8 cellular contexts compared by ENCODE assay signal in genomic region chr11:49230534-49230933, GRCh38. TPM values are rescaled to one million over a fixed set of nuclear protein-coding genes. Genes with fewer than 3 reads are reported as not detected.
DNase-seq lines count a peak whose midpoint lies in the region; ATAC-seq and TF ChIP-seq lines count a peak whose summit lies in the region.
"Not testable (repeated sequence)": the region's sequence is repeated elsewhere in the genome, so short reads cannot be mapped to it uniquely, and the experiment has no call there.
"Had no signal": no experiment of that assay in that cellular context is flagged by ENCODE, and none has a peak within 500 bp of the region (broad histone marks: within the 10 kb centered on the region; RNA-seq: fewer than 3 reads in every experiment).

No MANE protein-coding gene starts in this region.

- not testable (repeated sequence) for H3K27ac Mint-ChIP-seq in progenitor cell of endocrine pancreas

- TF ChIP-seq CTCF in LNCAP (IDR thresholded peaks at IDR 0.05): peak; percentile 22; the same call in 1 of the 2 replicates
- TF ChIP-seq CTCF in brain microvascular endothelial cell (IDR thresholded peaks at IDR 0.05; ENCODE audit: low read depth, low read length, missing control alignments): peak; percentile 12
- peak; percentile 20 for TF ChIP-seq CTCF in left ventricle myocardium inferior (IDR thresholded peaks at IDR 0.05; ENCODE audit: borderline replicate concordance)
- TF ChIP-seq CTCF in progenitor cell of endocrine pancreas (IDR thresholded peaks at IDR 0.05; ENCODE audit: unreplicated experiment): peak; percentile 41

- H3K36me3 ChIP-seq in brain microvascular endothelial cell (replicated peaks); left ventricle myocardium inferior: not testable (repeated sequence)

- H3K9me3 Mint-ChIP-seq in progenitor cell of endocrine pancreas (ENCODE audit: low read depth): not testable (repeated sequence)

- DNase-seq in DMS114 treated with DMSO at 0.1 percent for 48 hours (lab: John Stamatoyannopoulos, UW; ENCODE audit: unreplicated experiment) (peak; percentile 2), SHP77 treated with DMSO at 0.1 percent for 48 hours (lab: John Stamatoyannopoulos, UW) (peak; percentile 5)
- not testable (repeated sequence) for DNase-seq in brain microvascular endothelial cell; left ventricle myocardium inferior; left lobe of liver (ENCODE audit: low spot score); progenitor cell of endocrine pancreas (ENCODE audit: low spot score, unreplicated experiment)

- not testable (repeated sequence) for H3K27ac ChIP-seq in brain microvascular endothelial cell; left ventricle myocardium inferior (replicated peaks)

- H3K4me1 Mint-ChIP-seq in progenitor cell of endocrine pancreas (ENCODE audit: low read depth): not testable (repeated sequence)

- not testable (repeated sequence) for H3K4me1 ChIP-seq in left ventricle myocardium inferior

- not testable (repeated sequence) for H3K27me3 Mint-ChIP-seq in progenitor cell of endocrine pancreas

- intact Hi-C loops in left ventricle myocardium inferior (cut with micrococcal nuclease): not testable (repeated sequence)

- not testable (repeated sequence) for H3K9me3 ChIP-seq in left ventricle myocardium inferior (replicated peaks)

- H3K4me3 ChIP-seq in brain microvascular endothelial cell (ENCODE audit: low read depth, low read length); left ventricle myocardium inferior: not testable (repeated sequence)

- H3K4me3 Mint-ChIP-seq in progenitor cell of endocrine pancreas (ENCODE audit: low read depth): not testable (repeated sequence)

- not testable (repeated sequence) for H3K36me3 Mint-ChIP-seq in progenitor cell of endocrine pancreas (ENCODE audit: insufficient read depth)

- ATAC-seq in left lobe of liver: peak; percentile 37

- not testable (repeated sequence) for H3K27me3 ChIP-seq in brain microvascular endothelial cell (replicated peaks); left ventricle myocardium inferior (ENCODE audit: low read depth)

- in situ Hi-C loops in brain microvascular endothelial cell (cut with HindIII; ENCODE audit: low pct_ligation_motif_present, low sequenced_read_pairs): not testable (repeated sequence)

RNA-seq across cellular contexts. Expression of gene FOLH1, which starts 22.1 kb away (rescaled TPM):
- total RNA-seq in left ventricle myocardium inferior (not detected), left lobe of liver (17.9 TPM), progenitor cell of endocrine pancreas (not detected in 2 replicates)
- total RNA-seq: Peyer's patch had no signal

Comparison
In these comparisons a context has a peak if more than half of its experiments do, and no peak if none do; other contexts are left out.
1. RNA of gene FOLH1, which starts 22.1 kb away (total RNA-seq): 17.9 TPM in left lobe of liver (single experiment); not detected in progenitor cell of endocrine pancreas and not detected in left ventricle myocardium inferior (single experiment); every median in the first group is over 10 times any median in the second.
2. Peak in every context shown above with its lines, with median percentiles within 50 percentile points of each other: CTCF ChIP-seq.